ENCODE assay signal across 1 cellular context in the genomic region with DNA sequence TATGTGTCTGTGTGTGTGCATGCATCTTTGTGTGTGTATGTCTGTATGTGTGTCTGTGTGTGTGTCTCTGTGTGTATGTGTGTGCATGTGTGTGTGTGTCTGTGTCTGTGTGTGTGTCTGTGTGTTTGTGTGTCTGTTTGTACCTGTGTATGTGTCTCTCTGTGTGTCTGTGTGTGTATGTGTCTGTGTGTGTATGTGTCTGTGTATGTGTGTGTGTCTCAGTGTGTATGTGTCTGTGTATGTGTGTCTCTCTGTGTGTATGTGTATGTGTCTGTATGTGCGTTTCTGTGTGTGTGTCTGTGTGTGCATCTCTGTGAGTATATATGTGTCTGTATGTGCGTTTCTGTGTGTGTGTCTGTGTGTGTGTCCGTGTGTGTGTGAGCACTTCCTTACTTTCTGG.
TF ChIP-seq lines count a peak whose summit lies in the region.

No MANE protein-coding gene starts in this region.

TF ChIP-seq in HepG2, 621 proteins besides CTCF, POLR2A, EP300 and RAD21:
- TF ChIP-seq, protein P1, sequence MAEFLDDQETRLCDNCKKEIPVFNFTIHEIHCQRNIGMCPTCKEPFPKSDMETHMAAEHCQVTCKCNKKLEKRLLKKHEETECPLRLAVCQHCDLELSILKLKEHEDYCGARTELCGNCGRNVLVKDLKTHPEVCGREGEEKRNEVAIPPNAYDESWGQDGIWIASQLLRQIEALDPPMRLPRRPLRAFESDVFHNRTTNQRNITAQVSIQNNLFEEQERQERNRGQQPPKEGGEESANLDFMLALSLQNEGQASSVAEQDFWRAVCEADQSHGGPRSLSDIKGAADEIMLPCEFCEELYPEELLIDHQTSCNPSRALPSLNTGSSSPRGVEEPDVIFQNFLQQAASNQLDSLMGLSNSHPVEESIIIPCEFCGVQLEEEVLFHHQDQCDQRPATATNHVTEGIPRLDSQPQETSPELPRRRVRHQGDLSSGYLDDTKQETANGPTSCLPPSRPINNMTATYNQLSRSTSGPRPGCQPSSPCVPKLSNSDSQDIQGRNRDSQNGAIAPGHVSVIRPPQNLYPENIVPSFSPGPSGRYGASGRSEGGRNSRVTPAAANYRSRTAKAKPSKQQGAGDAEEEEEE (CRISPR knock-in tag; IDR thresholded peaks at IDR 0.05; ENCODE audit: borderline replicate concordance), result no peak
- TF ChIP-seq ATM (IDR thresholded peaks at IDR 0.05; ENCODE audit: borderline replicate concordance) (peak; percentile 48; the same call in 1 of the 2 replicates), LCORL (IDR thresholded peaks at IDR 0.05) (0 out of 2 replicates have a peak, but pooled peaks have one; percentile 24), LCORL (CRISPR knock-in tag; IDR thresholded peaks at IDR 0.05) (no peak), ATF7 (IDR thresholded peaks at IDR 0.05) (peak; percentile 19; the same call in 1 of the 2 replicates), ATF7 (CRISPR knock-in tag; IDR thresholded peaks at IDR 0.05) (no peak), HCFC1 (IDR thresholded peaks at IDR 0.05; ENCODE audit: low read depth, low read length) (no peak)
- TF ChIP-seq, protein P2, sequence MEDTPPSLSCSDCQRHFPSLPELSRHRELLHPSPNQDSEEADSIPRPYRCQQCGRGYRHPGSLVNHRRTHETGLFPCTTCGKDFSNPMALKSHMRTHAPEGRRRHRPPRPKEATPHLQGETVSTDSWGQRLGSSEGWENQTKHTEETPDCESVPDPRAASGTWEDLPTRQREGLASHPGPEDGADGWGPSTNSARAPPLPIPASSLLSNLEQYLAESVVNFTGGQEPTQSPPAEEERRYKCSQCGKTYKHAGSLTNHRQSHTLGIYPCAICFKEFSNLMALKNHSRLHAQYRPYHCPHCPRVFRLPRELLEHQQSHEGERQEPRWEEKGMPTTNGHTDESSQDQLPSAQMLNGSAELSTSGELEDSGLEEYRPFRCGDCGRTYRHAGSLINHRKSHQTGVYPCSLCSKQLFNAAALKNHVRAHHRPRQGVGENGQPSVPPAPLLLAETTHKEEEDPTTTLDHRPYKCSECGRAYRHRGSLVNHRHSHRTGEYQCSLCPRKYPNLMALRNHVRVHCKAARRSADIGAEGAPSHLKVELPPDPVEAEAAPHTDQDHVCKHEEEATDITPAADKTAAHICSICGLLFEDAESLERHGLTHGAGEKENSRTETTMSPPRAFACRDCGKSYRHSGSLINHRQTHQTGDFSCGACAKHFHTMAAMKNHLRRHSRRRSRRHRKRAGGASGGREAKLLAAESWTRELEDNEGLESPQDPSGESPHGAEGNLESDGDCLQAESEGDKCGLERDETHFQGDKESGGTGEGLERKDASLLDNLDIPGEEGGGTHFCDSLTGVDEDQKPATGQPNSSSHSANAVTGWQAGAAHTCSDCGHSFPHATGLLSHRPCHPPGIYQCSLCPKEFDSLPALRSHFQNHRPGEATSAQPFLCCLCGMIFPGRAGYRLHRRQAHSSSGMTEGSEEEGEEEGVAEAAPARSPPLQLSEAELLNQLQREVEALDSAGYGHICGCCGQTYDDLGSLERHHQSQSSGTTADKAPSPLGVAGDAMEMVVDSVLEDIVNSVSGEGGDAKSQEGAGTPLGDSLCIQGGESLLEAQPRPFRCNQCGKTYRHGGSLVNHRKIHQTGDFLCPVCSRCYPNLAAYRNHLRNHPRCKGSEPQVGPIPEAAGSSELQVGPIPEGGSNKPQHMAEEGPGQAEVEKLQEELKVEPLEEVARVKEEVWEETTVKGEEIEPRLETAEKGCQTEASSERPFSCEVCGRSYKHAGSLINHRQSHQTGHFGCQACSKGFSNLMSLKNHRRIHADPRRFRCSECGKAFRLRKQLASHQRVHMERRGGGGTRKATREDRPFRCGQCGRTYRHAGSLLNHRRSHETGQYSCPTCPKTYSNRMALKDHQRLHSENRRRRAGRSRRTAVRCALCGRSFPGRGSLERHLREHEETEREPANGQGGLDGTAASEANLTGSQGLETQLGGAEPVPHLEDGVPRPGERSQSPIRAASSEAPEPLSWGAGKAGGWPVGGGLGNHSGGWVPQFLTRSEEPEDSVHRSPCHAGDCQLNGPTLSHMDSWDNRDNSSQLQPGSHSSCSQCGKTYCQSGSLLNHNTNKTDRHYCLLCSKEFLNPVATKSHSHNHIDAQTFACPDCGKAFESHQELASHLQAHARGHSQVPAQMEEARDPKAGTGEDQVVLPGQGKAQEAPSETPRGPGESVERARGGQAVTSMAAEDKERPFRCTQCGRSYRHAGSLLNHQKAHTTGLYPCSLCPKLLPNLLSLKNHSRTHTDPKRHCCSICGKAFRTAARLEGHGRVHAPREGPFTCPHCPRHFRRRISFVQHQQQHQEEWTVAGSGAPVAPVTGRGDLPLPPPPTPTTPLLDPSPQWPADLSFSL (CRISPR knock-in tag; IDR thresholded peaks at IDR 0.05), result peak; percentile 76; the same call in 1 of the 2 replicates
